ENCODE assay signal across 3 cellular contexts in genomic region chr5:175261526-175261925, GRCh38.
"Had no signal": no experiment of that assay in that cellular context is flagged by ENCODE, and none has a peak within 500 bp of the region (broad histone marks: within the 10 kb centered on the region; RNA-seq: fewer than 3 reads in every experiment).

No MANE protein-coding gene starts in this region.

- H3K4me3 ChIP-seq: GM12878 had no signal

- ATAC-seq: GM12878 had no signal

- DNase-seq: GDM1, GF-D8 had no signal
